ENCODE assay signal across 8 cellular contexts in genomic region chr11:18105802-18106574, GRCh38. TPM values are rescaled to one million over a fixed set of nuclear protein-coding genes. Genes with fewer than 3 reads are reported as not detected.
DNase-seq lines count a peak whose midpoint lies in the region; ATAC-seq and TF ChIP-seq lines count a peak whose summit lies in the region.

SAAL1 (minus strand) TSS chr11:18106082; CDS start chr11:18106041, 41 bp downstream.

- peak; percentile 79 to 91 (median 86) for DNase-seq in CD4-positive, CD25-positive, alpha-beta regulatory T cell
- DNase-seq in NCI-H748 (lab: John Stamatoyannopoulos, UW; ENCODE audit: unreplicated experiment) = peak; percentile 90
- peak; percentile 86 to 87 for DNase-seq in activated CD4-positive, alpha-beta T cell treated with anti-CD3 and anti-CD28 coated beads, Interleukin-2, amount 50 U/mL, for 4 hours
- peak; percentile 93 for DNase-seq in ecto neural progenitor cell (ENCODE audit: low spot score)
- peak; percentile 91 for DNase-seq in lower lobe of right lung
- DNase-seq in stimulated activated CD4-positive, alpha-beta T cell treated with anti-CD3 and anti-CD28 coated beads, TNF-alpha, amount 100 ng/mL, for 1 hour (ENCODE audit: low read depth in 3 of 3, low spot score in 1 of 3) = peak; percentile 59 to 89 (median 80)

- H3K4me3 Mint-ChIP-seq in CD4-positive, CD25-positive, alpha-beta regulatory T cell = peak within 1 kb of the TSS; percentile 92 to 94 (median 94)

- H3K9me3 ChIP-seq in CD4-positive, CD25-positive, alpha-beta regulatory T cell (ENCODE audit: control insufficient read depth in 2 of 2, low read length in 2 of 2) = no peaks in the 10 kb centered on the region
- H3K9me3 ChIP-seq in lower lobe of right lung = no peaks in the 10 kb centered on the region

- peaks cover 15% of the 10 kb centered on the region for H3K36me3 ChIP-seq in CD4-positive, CD25-positive, alpha-beta regulatory T cell (ENCODE audit: control insufficient read depth, insufficient read depth, low read length)
- peaks cover 25% of the 10 kb centered on the region for H3K36me3 ChIP-seq in lower lobe of right lung

- H3K4me3 ChIP-seq in CD4-positive, CD25-positive, alpha-beta regulatory T cell (ENCODE audit: low read depth, low read length) = peak within 1 kb of the TSS; percentile 90
- peak within 1 kb of the TSS; percentile 89 for H3K4me3 ChIP-seq in lower lobe of right lung

- H3K27me3 Mint-ChIP-seq in CD4-positive, CD25-positive, alpha-beta regulatory T cell = peaks cover 18% of the 10 kb centered on the region

- H3K4me1 Mint-ChIP-seq in CD4-positive, CD25-positive, alpha-beta regulatory T cell = peaks cover 18 to 50% (median 39%) of the 10 kb centered on the region in 4 donors

- no peaks in the 10 kb centered on the region for H3K9me3 Mint-ChIP-seq in CD4-positive, CD25-positive, alpha-beta regulatory T cell

- H3K27ac ChIP-seq in CD4-positive, CD25-positive, alpha-beta regulatory T cell (ENCODE audit: insufficient read depth, low read length, poor library complexity, severe bottlenecking) = peak within 1 kb of the TSS; percentile 23
- H3K27ac ChIP-seq in lower lobe of right lung = peak within 1 kb of the TSS; percentile 73

- no peaks in the 10 kb centered on the region for H3K27me3 ChIP-seq in CD4-positive, CD25-positive, alpha-beta regulatory T cell (ENCODE audit: control insufficient read depth, insufficient read depth, low read length)
- no peaks in the 10 kb centered on the region for H3K27me3 ChIP-seq in lower lobe of right lung (ENCODE audit: low read depth)

- peaks cover 27% of the 10 kb centered on the region for H3K4me1 ChIP-seq in CD4-positive, CD25-positive, alpha-beta regulatory T cell (ENCODE audit: control insufficient read depth, insufficient read depth, low read length, poor library complexity, severe bottlenecking)
- peaks cover 11% of the 10 kb centered on the region for H3K4me1 ChIP-seq in lower lobe of right lung

- peak within 1 kb of the TSS; percentile 77 to 92 (median 89) for H3K27ac Mint-ChIP-seq in CD4-positive, CD25-positive, alpha-beta regulatory T cell

- ATAC-seq in CD4-positive, CD25-positive, alpha-beta regulatory T cell (ENCODE audit: low read depth in 2 of 2) = peak; percentile 98
- ATAC-seq in GM19351 (IDR thresholded peaks at IDR 0.05; ENCODE audit: unreplicated experiment) = peak; percentile 97
- peak; percentile 97 for ATAC-seq in HG03521 (IDR thresholded peaks at IDR 0.05; ENCODE audit: unreplicated experiment)
- ATAC-seq in lower lobe of right lung = peak; percentile 97 to 99

- peak; percentile 80 for TF ChIP-seq CTCF in lower lobe of right lung (IDR thresholded peaks at IDR 0.05)

- intact Hi-C loops in lower lobe of right lung (cut with DNase I) = no loop called here

- peaks cover 12% of the 10 kb centered on the region for H3K36me3 Mint-ChIP-seq in CD4-positive, CD25-positive, alpha-beta regulatory T cell

RNA-seq across cellular contexts. Expression of gene SAAL1, which starts in this region (rescaled TPM):
- 22.5 TPM for total RNA-seq in CD4-positive, CD25-positive, alpha-beta regulatory T cell
- polyA plus RNA-seq in CD4-positive, CD25-positive, alpha-beta regulatory T cell = 10 to 100 TPM; 15.1 to 25.5 (median 18.4) TPM
- 9.5 TPM for total RNA-seq in lower lobe of right lung

Comparison
In these comparisons a context has a peak if more than half of its experiments do, and no peak if none do; other contexts are left out.
1. Peak in every context shown above with its lines: DNase-seq, ATAC-seq, H3K4me3 ChIP-seq and H3K27ac ChIP-seq.